33 cellular contexts compared by ENCODE assay signal in the genomic region with DNA sequence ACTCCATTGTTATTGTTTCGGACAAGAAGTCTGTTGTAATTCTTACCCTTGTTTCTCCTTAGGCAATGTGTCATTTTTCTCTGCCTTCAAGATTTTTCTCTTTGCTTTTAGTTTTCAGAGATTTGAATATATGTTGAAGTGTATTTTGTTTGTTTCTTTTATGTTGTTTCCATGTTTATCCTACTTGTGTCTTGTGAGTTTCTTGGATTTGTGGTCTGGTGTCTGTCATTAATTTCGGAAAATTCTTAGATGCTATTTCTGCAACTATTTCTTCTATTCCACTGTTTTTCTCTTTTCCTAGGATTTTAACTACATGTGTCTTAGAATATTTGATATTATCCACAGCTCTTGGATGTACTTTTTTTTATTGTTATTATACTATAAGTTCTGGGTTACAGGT.
"Had no signal": no experiment of that assay in that cellular context is flagged by ENCODE, and none has a peak within 500 bp of the region (broad histone marks: within the 10 kb centered on the region; RNA-seq: fewer than 3 reads in every experiment).

No MANE protein-coding gene starts in this region.

- DNase-seq: Kasumi-1, MG63, MM.1S, MV-4-11, NCI-H1048, NCI-H1092, NCI-H1092 treated with DMSO at 0.1 percent for 48 hours, NCI-H1105, NCI-H1105 treated with DMSO at 0.1 percent for 48 hours, NCI-H1417, NCI-H1417 treated with DMSO at 0.1 percent for 48 hours, NCI-H1436, NCI-H1436 treated with DMSO at 0.1 percent for 48 hours, NCI-H146, NCI-H1694, NCI-H1694 treated with DMSO at 0.1 percent for 48 hours, NCI-H187, NCI-H187 treated with DMSO at 0.1 percent for 48 hours, NCI-H1930, NCI-H2029, NCI-H2029 treated with DMSO at 0.1 percent for 48 hours, NCI-H2081, NCI-H2081 treated with DMSO at 0.1 percent for 48 hours, NCI-H2107, NCI-H2171, NCI-H2171 treated with DMSO at 0.1 percent for 48 hours, NCI-H226, NCI-H345, NCI-H446, NCI-H446 treated with DMSO at 0.1 percent for 48 hours, NCI-H510A, NCI-H510A treated with DMSO at 0.1 percent for 48 hours, NCI-H524 had no signal

- H3K36me3 ChIP-seq: MG63 had no signal

- H3K4me3 ChIP-seq: MG63 had no signal
